In genomic region chr5:41637869-41638268, GRCh38 we compare ENCODE assay signal across 12 cellular contexts.
DNase-seq lines count a peak whose midpoint lies in the region; ATAC-seq and TF ChIP-seq lines count a peak whose summit lies in the region.
"Had no signal": no experiment of that assay in that cellular context is flagged by ENCODE, and none has a peak within 500 bp of the region (broad histone marks: within the 10 kb centered on the region; RNA-seq: fewer than 3 reads in every experiment).

No MANE protein-coding gene starts in this region.

- H3K9me3 ChIP-seq in OCI-LY1 (ENCODE audit: low read length): no peaks in the 10 kb centered on the region
- H3K9me3 ChIP-seq: prostate gland, SJSA1 had no signal

- no peaks in the 10 kb centered on the region for H3K4me1 ChIP-seq in OCI-LY1 (ENCODE audit: insufficient read depth, low read length, severe bottlenecking)
- H3K4me1 ChIP-seq: prostate gland, SJSA1 had no signal

- no peak overlapping the region for H2AFZ ChIP-seq in OCI-LY1 (ENCODE audit: low read length)

- H3K9me2 ChIP-seq in OCI-LY1 (ENCODE audit: low read depth, low read length): no peaks in the 10 kb centered on the region

- ATAC-seq in GM21515 (IDR thresholded peaks at IDR 0.05; ENCODE audit: unreplicated experiment) (no peak), HG03565 (IDR thresholded peaks at IDR 0.05; ENCODE audit: unreplicated experiment) (no peak)

- no peak overlapping the region for H3K27ac ChIP-seq in OCI-LY1 (ENCODE audit: low read depth, low read length, poor library complexity, severe bottlenecking)
- H3K27ac ChIP-seq: prostate gland, SJSA1 had no signal

- peak; percentile 26; the same call in 1 of the 2 replicates for TF ChIP-seq CTCF in GM12875 (IDR thresholded peaks at IDR 0.05; ENCODE audit: borderline replicate concordance, insufficient read depth, low read depth, low read length)
- peak; percentile 39; the same call in 1 of the 2 replicates for TF ChIP-seq CTCF in OCI-LY1 (IDR thresholded peaks at IDR 0.05; ENCODE audit: low read length)
- peak; percentile 33 for TF ChIP-seq CTCF in epithelial cell of proximal tubule (conservative IDR thresholded peaks at IDR 0.05; ENCODE audit: low read depth, low read length)

- H4K20me1 ChIP-seq in OCI-LY1 (ENCODE audit: insufficient read depth, low read length): no peaks in the 10 kb centered on the region

- DNase-seq in A172 (ENCODE audit: low spot score) (peak; percentile 3), epithelial cell of proximal tubule (ENCODE audit: low read depth) (no peak), hypothalamus (lab: John Stamatoyannopoulos, UW) (no peak), NCI-H748 (lab: John Stamatoyannopoulos, UW; ENCODE audit: unreplicated experiment) (no peak)
- DNase-seq: CD4-positive, CD25-positive, alpha-beta regulatory T cell; NCI-H2081 treated with DMSO at 0.1 percent for 48 hours had no signal

- H3K4me2 ChIP-seq in OCI-LY1 (ENCODE audit: low read length): no peak overlapping the region

- H3K36me3 ChIP-seq in OCI-LY1 (ENCODE audit: insufficient read depth, low read length): no peaks in the 10 kb centered on the region
- H3K36me3 ChIP-seq: prostate gland, SJSA1 had no signal

- H3K4me3 ChIP-seq in GM12875 (ENCODE audit: low read depth, low read length): no peak overlapping the region
- no peak overlapping the region for H3K4me3 ChIP-seq in OCI-LY1 (ENCODE audit: low read depth, low read length, poor library complexity, severe bottlenecking)
- no peak overlapping the region for H3K4me3 ChIP-seq in epithelial cell of proximal tubule (ENCODE audit: low read depth, low read length)
- H3K4me3 ChIP-seq: prostate gland, SJSA1 had no signal

- H3F3A ChIP-seq in OCI-LY1 (ENCODE audit: insufficient read depth, low read length): no peaks in the 10 kb centered on the region

- no peak overlapping the region for H3K9ac ChIP-seq in OCI-LY1 (ENCODE audit: low read length)

- H3K27me3 ChIP-seq in OCI-LY1 (ENCODE audit: insufficient read depth, low read length): no peaks in the 10 kb centered on the region
- H3K27me3 ChIP-seq: SJSA1 had no signal

- H3K79me2 ChIP-seq in OCI-LY1 (ENCODE audit: insufficient read depth, low read length): no peaks in the 10 kb centered on the region
